In the genomic region with DNA sequence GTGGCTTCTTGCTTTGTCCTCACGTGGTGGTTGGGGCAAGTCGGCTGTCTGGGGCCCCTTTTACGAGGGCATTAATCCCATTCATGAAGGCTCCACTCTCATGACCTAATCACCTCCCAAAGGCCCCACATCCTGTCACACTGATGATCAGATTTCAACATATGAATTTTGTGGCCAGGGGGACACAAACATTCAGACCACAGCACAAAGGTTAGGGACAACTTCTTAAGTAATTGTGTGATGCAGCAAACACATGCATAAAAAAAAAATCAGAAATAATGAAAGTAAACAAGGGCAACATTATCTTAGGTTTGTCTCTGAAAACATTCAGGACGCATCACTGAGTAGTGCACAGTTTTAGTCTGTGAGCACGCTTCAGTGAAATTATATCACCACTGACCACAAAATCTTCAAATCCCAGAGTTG, we compare ENCODE assay signal across 12 cellular contexts. TPM values are rescaled to one million over a fixed set of nuclear protein-coding genes. Genes with fewer than 3 reads are reported as not detected.
A peak's percentile ranks its signal among the peaks of the same experiment; 100 is the strongest.
DNase-seq lines count a peak whose midpoint lies in the region; ATAC-seq and TF ChIP-seq lines count a peak whose summit lies in the region.
"Had no signal": no experiment of that assay in that cellular context is flagged by ENCODE, and none has a peak within 500 bp of the region (broad histone marks: within the 10 kb centered on the region; RNA-seq: fewer than 3 reads in every experiment).

No MANE protein-coding gene starts in this region.

- H3K36me3 ChIP-seq in psoas muscle (ENCODE audit: insufficient read depth in 1 of 2, low read depth in 1 of 2), result peaks cover 2 to 14% of the 10 kb centered on the region in 2 donors

- H3K9me3 ChIP-seq in psoas muscle, result no peaks in the 10 kb centered on the region

- H3K27ac ChIP-seq in psoas muscle, result peak overlapping the region; percentile 20
- H3K27ac ChIP-seq: brain microvascular endothelial cell, epithelial cell of prostate, VCaP had no signal

- intact Hi-C loops in psoas muscle (cut with DNase I), result no loop called here

- no peak for TF ChIP-seq CTCF in psoas muscle (IDR thresholded peaks at IDR 0.05)

- ATAC-seq in GM19023 (IDR thresholded peaks at IDR 0.05; ENCODE audit: unreplicated experiment) (peak; percentile 53), GM21786 (IDR thresholded peaks at IDR 0.05; ENCODE audit: unreplicated experiment) (peak; percentile 58), HG03520 (IDR thresholded peaks at IDR 0.05; ENCODE audit: unreplicated experiment) (peak; percentile 59), psoas muscle (no peak)
- ATAC-seq: activated T-cell treated with anti-CD3 and anti-CD28 coated beads, Interleukin-2, amount 50 U/mL, for 72 hours had no signal

- 65 to 73% (median 67%) methylated on average over 5 of the region's 5 CpGs for WGBS in psoas muscle, 3 donors

- no peaks in the 10 kb centered on the region for H3K27me3 ChIP-seq in psoas muscle (ENCODE audit: insufficient read depth in 3 of 3, low read length in 2 of 3)
- H3K27me3 ChIP-seq: brain microvascular endothelial cell had no signal

- H3K4me1 ChIP-seq in psoas muscle, result peaks cover 31% of the 10 kb centered on the region

- DNase-seq in psoas muscle, result no peak
- no peak for DNase-seq in UCSD-AML1 (lab: John Stamatoyannopoulos, UW; ENCODE audit: unreplicated experiment)
- no peak for DNase-seq in OCI-M2 (lab: John Stamatoyannopoulos, UW; ENCODE audit: unreplicated experiment)
- no peak for DNase-seq in NCI-H2107 treated with DMSO at 0.1 percent for 48 hours (lab: John Stamatoyannopoulos, UW; ENCODE audit: unreplicated experiment)
- DNase-seq: activated T-cell treated with anti-CD3 and anti-CD28 coated beads, Interleukin-2, amount 50 U/mL, for 72 hours; brain microvascular endothelial cell; NCI-H446 had no signal

- H3K4me3 ChIP-seq in psoas muscle, result no peak overlapping the region

RNA-seq across cellular contexts. Expression of a gene that starts 54.2 kb away (rescaled TPM):
- 10 to 100 TPM in 1 of 4 donors, 1 to 10 TPM in 3; 1.3 to 19.8 (median 3.0) TPM for total RNA-seq in psoas muscle
- polyA plus RNA-seq in psoas muscle, result 1 to 10 TPM in 2 of 3 donors, under 1 TPM in 1; 0.57 to 3.1 (median 2.7) TPM
- total RNA-seq: activated T-cell treated with anti-CD3 and anti-CD28 coated beads, Interleukin-2, amount 50 U/mL, for 72 hours had no signal

Comparison
In these comparisons a context has a peak if more than half of its experiments do, and no peak if none do; other contexts are left out.
1. ATAC-seq: peak in GM19023 (single experiment), GM21786 (single experiment) and HG03520 (single experiment); none in psoas muscle (0 of 4).